Comparison of ENCODE assay signal across 16 cellular contexts in genomic region chr1:59747469-59748014, GRCh38.
"Had no signal": no experiment of that assay in that cellular context is flagged by ENCODE, and none has a peak within 500 bp of the region (broad histone marks: within the 10 kb centered on the region; RNA-seq: fewer than 3 reads in every experiment).

No MANE protein-coding gene starts in this region.

- H3K4me3 Mint-ChIP-seq: activated CD4-positive, alpha-beta memory T cell treated with anti-CD3 and anti-CD28 coated beads for 36 hours; activated naive CD8-positive, alpha-beta T cell treated with anti-CD3 and anti-CD28 coated beads, Interleukin-2, amount 10 ng/mL, durations not matched to agents 7 days and 5 days; activated T-cell treated with anti-CD3 and anti-CD28 coated beads, Interleukin-2, amount 50 U/mL, for 72 hours; stimulated activated memory B cell treated with anti-CD40 and anti-IgM and Interleukin-4, amounts not matched to agents 10 μg/mL and 1 μg/mL and 100 μg/mL, for 72 hours; T-helper 2 cell treated with Interferon-gamma antibody and Interleukin-4, amounts not matched to agents 5 μg/mL and 100 μg/mL, for 36 hours had no signal

- H3K36me3 Mint-ChIP-seq: activated CD4-positive, alpha-beta memory T cell treated with anti-CD3 and anti-CD28 coated beads for 36 hours; activated naive CD8-positive, alpha-beta T cell treated with anti-CD3 and anti-CD28 coated beads, Interleukin-2, amount 10 ng/mL, durations not matched to agents 7 days and 5 days; stimulated activated memory B cell treated with anti-CD40 and anti-IgM and Interleukin-4, amounts not matched to agents 10 μg/mL and 1 μg/mL and 100 μg/mL, for 72 hours had no signal

- H3K9me3 Mint-ChIP-seq: activated CD4-positive, alpha-beta memory T cell treated with anti-CD3 and anti-CD28 coated beads for 36 hours; activated T-cell treated with anti-CD3 and anti-CD28 coated beads, Interleukin-2, amount 50 U/mL, for 72 hours; stimulated activated memory B cell treated with anti-CD40 and anti-IgM and Interleukin-4, amounts not matched to agents 10 μg/mL and 1 μg/mL and 100 μg/mL, for 72 hours; T-helper 2 cell treated with Interferon-gamma antibody and Interleukin-4, amounts not matched to agents 5 μg/mL and 100 μg/mL, for 36 hours had no signal

- H3K27ac Mint-ChIP-seq: activated CD4-positive, alpha-beta memory T cell treated with anti-CD3 and anti-CD28 coated beads for 36 hours; activated naive CD8-positive, alpha-beta T cell treated with anti-CD3 and anti-CD28 coated beads, Interleukin-2, amount 10 ng/mL, durations not matched to agents 7 days and 5 days; activated T-cell treated with anti-CD3 and anti-CD28 coated beads, Interleukin-2, amount 50 U/mL, for 72 hours; stimulated activated memory B cell treated with anti-CD40 and anti-IgM and Interleukin-4, amounts not matched to agents 10 μg/mL and 1 μg/mL and 100 μg/mL, for 72 hours; T-helper 2 cell treated with Interferon-gamma antibody and Interleukin-4, amounts not matched to agents 5 μg/mL and 100 μg/mL, for 36 hours had no signal

- H3K4me3 ChIP-seq: heart left ventricle, left ventricle myocardium inferior, right atrium auricular region had no signal

- H3K27ac ChIP-seq: heart left ventricle, left ventricle myocardium inferior, right atrium auricular region had no signal

- H3K27me3 ChIP-seq: heart left ventricle, right atrium auricular region had no signal

- H3K4me1 Mint-ChIP-seq: activated naive CD8-positive, alpha-beta T cell treated with anti-CD3 and anti-CD28 coated beads, Interleukin-2, amount 10 ng/mL, durations not matched to agents 7 days and 5 days had no signal

- H3K27me3 Mint-ChIP-seq: activated CD4-positive, alpha-beta memory T cell treated with anti-CD3 and anti-CD28 coated beads for 36 hours; activated naive CD8-positive, alpha-beta T cell treated with anti-CD3 and anti-CD28 coated beads, Interleukin-2, amount 10 ng/mL, durations not matched to agents 7 days and 5 days; stimulated activated memory B cell treated with anti-CD40 and anti-IgM and Interleukin-4, amounts not matched to agents 10 μg/mL and 1 μg/mL and 100 μg/mL, for 72 hours had no signal

- H3K9me3 ChIP-seq: heart left ventricle, left ventricle myocardium inferior, right atrium auricular region had no signal

- ATAC-seq: activated T-cell treated with anti-CD3 and anti-CD28 coated beads, Interleukin-2, amount 50 U/mL, for 72 hours; heart left ventricle; stimulated activated memory B cell treated with anti-CD40 and anti-IgM and Interleukin-4, amounts not matched to agents 10 μg/mL and 1 μg/mL and 100 μg/mL, for 72 hours had no signal

- DNase-seq: activated CD4-positive, alpha-beta memory T cell treated with anti-CD3 and anti-CD28 coated beads for 36 hours; activated CD4-positive, CD25-positive, alpha-beta regulatory T cell treated with anti-CD3 and anti-CD28 coated beads, Interleukin-2, amount 50 U/mL, for 72 hours; activated CD8-positive, alpha-beta memory T cell treated with anti-CD3 and anti-CD28 coated beads, Interleukin-2, amount 50 U/mL, for 4 hours; activated gamma-delta T cell treated with Interleukin-2 at 50 U/mL for 16 hours; activated naive CD8-positive, alpha-beta T cell treated with anti-CD3 and anti-CD28 coated beads, Interleukin-2, amount 10 ng/mL, durations not matched to agents 7 days and 5 days; activated T-cell treated with anti-CD3 and anti-CD28 coated beads, Interleukin-2, amount 50 U/mL, for 72 hours; aorta; heart left ventricle; islet precursor cell; left ventricle myocardium inferior; substantia nigra; SW 1271; trophoblast cell had no signal

- H3K36me3 ChIP-seq: heart left ventricle, left ventricle myocardium inferior, right atrium auricular region had no signal
